12 cellular contexts compared by ENCODE assay signal in the genomic region with DNA sequence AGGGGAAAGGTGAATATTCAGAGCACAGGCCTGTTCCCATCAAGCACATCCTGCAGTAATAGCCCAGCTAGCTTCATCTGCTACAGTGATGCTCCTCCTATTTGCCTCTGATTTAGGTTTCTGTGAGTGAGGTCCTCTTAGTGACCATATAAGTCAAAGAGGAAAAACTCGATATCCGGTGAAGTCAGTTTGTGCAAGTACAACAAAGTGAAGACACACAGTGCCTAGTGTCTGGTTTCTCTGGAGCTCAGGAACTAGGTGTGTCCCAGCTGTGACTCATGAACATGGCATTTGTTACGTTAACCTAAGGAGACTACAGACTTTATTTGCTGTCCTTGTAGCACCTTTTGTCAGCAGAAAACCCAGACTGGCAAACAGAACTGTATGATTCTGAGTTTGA. TPM values are rescaled to one million over a fixed set of nuclear protein-coding genes. Genes with fewer than 3 reads are reported as not detected.
DNase-seq lines count a peak whose midpoint lies in the region; ATAC-seq, FAIRE-seq and TF ChIP-seq lines count a peak whose summit lies in the region.
"Had no signal": no experiment of that assay in that cellular context is flagged by ENCODE, and none has a peak within 500 bp of the region (broad histone marks: within the 10 kb centered on the region; RNA-seq: fewer than 3 reads in every experiment).

No MANE protein-coding gene starts in this region.

- intact Hi-C loops in esophagus squamous epithelium (cut with DNase I) = no loop called here

- H3K36me3 ChIP-seq in GM23338 (ENCODE audit: insufficient read depth) (no peaks in the 10 kb centered on the region), esophagus squamous epithelium (no peaks in the 10 kb centered on the region)
- H3K36me3 ChIP-seq: cardiac muscle cell had no signal

- peaks cover 4% of the 10 kb centered on the region for H3K27me3 Mint-ChIP-seq in GM23338 (ENCODE audit: insufficient read depth, low read depth, poor library complexity)

- H3K27me3 ChIP-seq in GM23338 (ENCODE audit: insufficient read depth) (no peaks in the 10 kb centered on the region), esophagus squamous epithelium (no peaks in the 10 kb centered on the region)
- H3K27me3 ChIP-seq: cardiac muscle cell had no signal

- TF ChIP-seq CTCF in GM23338 (conservative IDR thresholded peaks at IDR 0.05; ENCODE audit: low read depth in 2 of 2) (no peak), esophagus squamous epithelium (IDR thresholded peaks at IDR 0.05) (no peak)

- H3K4me3 ChIP-seq in GM23338 = no peak overlapping the region
- H3K4me3 ChIP-seq in esophagus squamous epithelium = no peak overlapping the region
- H3K4me3 ChIP-seq: cardiac muscle cell had no signal

- H3K4me2 ChIP-seq in GM23338 = peak overlapping the region; percentile 45; the same call in 1 of the 2 replicates

- TF ChIP-seq POLR2A in esophagus squamous epithelium (IDR thresholded peaks at IDR 0.05) = peak in 1 of 4 donors; percentile 18

- H3F3A ChIP-seq in GM23338 (replicated peaks; ENCODE audit: low read depth) = 0 out of 2 replicates have a peak, but pooled peaks cover 2% of the 10 kb centered on the region

- no peak overlapping the region for H3K4me3 Mint-ChIP-seq in GM23338

- no peak overlapping the region for H2AFZ ChIP-seq in GM23338

- DNase-seq in GM23338 (ENCODE audit: low spot score) (no peak), RCC 7860 (ENCODE audit: low spot score) (peak; percentile 99), esophagus squamous epithelium (lab: John Stamatoyannopoulos, UW) (no peak), renal cortical epithelial cell (ENCODE audit: low read depth) (peak; percentile 99), NCI-H2107 treated with DMSO at 0.1 percent for 48 hours (lab: John Stamatoyannopoulos, UW; ENCODE audit: unreplicated experiment) (no peak), dedifferentiated amniotic fluid mesenchymal stem cell (ENCODE audit: extremely low spot score) (no peak), NCI-H82 (lab: John Stamatoyannopoulos, UW) (no peak)
- DNase-seq: activated CD4-positive, alpha-beta T cell treated with anti-CD3 and anti-CD28 coated beads for 48 hours; stimulated activated CD4-positive, alpha-beta T cell treated with anti-CD3 and anti-CD28 coated beads, Interleukin-12 subunit alpha, Interleukin-12 subunit beta, amount 100 ng/mL, for 4 hours had no signal

- H3K9me2 ChIP-seq in GM23338 (ENCODE audit: insufficient read depth) = peaks cover 7% of the 10 kb centered on the region; the same call in 1 of the 2 replicates

- no peaks in the 10 kb centered on the region for H4K20me1 ChIP-seq in GM23338 (replicated peaks; ENCODE audit: insufficient read depth)

- H3K9me3 Mint-ChIP-seq in GM23338 = peaks cover 8% of the 10 kb centered on the region

- H3K36me3 Mint-ChIP-seq in GM23338 (ENCODE audit: low read depth) = peaks cover 9% of the 10 kb centered on the region; the same call in 2 of the 3 replicates

- no peaks in the 10 kb centered on the region for H3K9me3 ChIP-seq in esophagus squamous epithelium

- H3K4me1 Mint-ChIP-seq in GM23338 = peaks cover 34% of the 10 kb centered on the region

- H3K4me1 ChIP-seq in GM23338 (ENCODE audit: insufficient read depth) = peaks cover 41% of the 10 kb centered on the region
- peaks cover 3 to 39% (median 4%) of the 10 kb centered on the region in 3 donors for H3K4me1 ChIP-seq in esophagus squamous epithelium

- H3K79me2 ChIP-seq in GM23338 (replicated peaks; ENCODE audit: insufficient read depth) = no peaks in the 10 kb centered on the region

- ATAC-seq in GM23338 (no peak), GM18502 (IDR thresholded peaks at IDR 0.05; ENCODE audit: poor library complexity, unreplicated experiment) (no peak)

- peak; percentile 85 for FAIRE-seq in RCC 7860 (lab: Jason Lieb, UNC)
- FAIRE-seq: islet of Langerhans had no signal

- peak overlapping the region; percentile 73 for H3K27ac ChIP-seq in GM23338 (ENCODE audit: low read depth)
- H3K27ac ChIP-seq in esophagus squamous epithelium = peak overlapping the region; percentile 71 to 83 (median 77)
- H3K27ac ChIP-seq: cardiac muscle cell had no signal

- 23 to 43% methylated on average over 3 of the region's 3 CpGs for WGBS in esophagus squamous epithelium, 2 donors

- no peak overlapping the region for H3K27ac Mint-ChIP-seq in GM23338

TF ChIP-seq in GM23338, 12 proteins besides CTCF, POLR2A, EP300 and RAD21:
- TF ChIP-seq CREB1 (CRISPR knock-in tag; IDR thresholded peaks at IDR 0.05; ENCODE audit: low read depth) (no peak), EZH2 (IDR thresholded peaks at IDR 0.05; ENCODE audit: low read depth, unreplicated experiment) (no peak)
- TF ChIP-seq, protein P1, sequence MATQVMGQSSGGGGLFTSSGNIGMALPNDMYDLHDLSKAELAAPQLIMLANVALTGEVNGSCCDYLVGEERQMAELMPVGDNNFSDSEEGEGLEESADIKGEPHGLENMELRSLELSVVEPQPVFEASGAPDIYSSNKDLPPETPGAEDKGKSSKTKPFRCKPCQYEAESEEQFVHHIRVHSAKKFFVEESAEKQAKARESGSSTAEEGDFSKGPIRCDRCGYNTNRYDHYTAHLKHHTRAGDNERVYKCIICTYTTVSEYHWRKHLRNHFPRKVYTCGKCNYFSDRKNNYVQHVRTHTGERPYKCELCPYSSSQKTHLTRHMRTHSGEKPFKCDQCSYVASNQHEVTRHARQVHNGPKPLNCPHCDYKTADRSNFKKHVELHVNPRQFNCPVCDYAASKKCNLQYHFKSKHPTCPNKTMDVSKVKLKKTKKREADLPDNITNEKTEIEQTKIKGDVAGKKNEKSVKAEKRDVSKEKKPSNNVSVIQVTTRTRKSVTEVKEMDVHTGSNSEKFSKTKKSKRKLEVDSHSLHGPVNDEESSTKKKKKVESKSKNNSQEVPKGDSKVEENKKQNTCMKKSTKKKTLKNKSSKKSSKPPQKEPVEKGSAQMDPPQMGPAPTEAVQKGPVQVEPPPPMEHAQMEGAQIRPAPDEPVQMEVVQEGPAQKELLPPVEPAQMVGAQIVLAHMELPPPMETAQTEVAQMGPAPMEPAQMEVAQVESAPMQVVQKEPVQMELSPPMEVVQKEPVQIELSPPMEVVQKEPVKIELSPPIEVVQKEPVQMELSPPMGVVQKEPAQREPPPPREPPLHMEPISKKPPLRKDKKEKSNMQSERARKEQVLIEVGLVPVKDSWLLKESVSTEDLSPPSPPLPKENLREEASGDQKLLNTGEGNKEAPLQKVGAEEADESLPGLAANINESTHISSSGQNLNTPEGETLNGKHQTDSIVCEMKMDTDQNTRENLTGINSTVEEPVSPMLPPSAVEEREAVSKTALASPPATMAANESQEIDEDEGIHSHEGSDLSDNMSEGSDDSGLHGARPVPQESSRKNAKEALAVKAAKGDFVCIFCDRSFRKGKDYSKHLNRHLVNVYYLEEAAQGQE (IDR thresholded peaks at IDR 0.05; ENCODE audit: unreplicated experiment) = no peak

RNA-seq across cellular contexts. Expression of a gene that starts 33.9 kb away (rescaled TPM):
- total RNA-seq in GM23338 (2014; rRNA removed; shearing (Covaris generic)) = 0.58 and 0.80 TPM in 2 replicates
- polyA plus RNA-seq in GM23338 (2016; fragmentation: Nextera tagmentation; extraction: Ambion mirVana) = 1.1 and 1.2 TPM in 2 replicates
- total RNA-seq in esophagus squamous epithelium (10 to 100 TPM in 1 of 4 donors, 1 to 10 TPM in 3; 3.0 to 11.8 (median 5.9) TPM), renal cortical epithelial cell (77.8 and 82.5 TPM in 2 replicates)

Comparison
In these comparisons a context has a peak if more than half of its experiments do, and no peak if none do; other contexts are left out.
1. DNase-seq: peak in RCC 7860 (single experiment) and renal cortical epithelial cell (single experiment); none in GM23338 (single experiment), esophagus squamous epithelium (single experiment), NCI-H2107 treated with DMSO at 0.1 percent for 48 hours (single experiment), dedifferentiated amniotic fluid mesenchymal stem cell (single experiment) and NCI-H82 (single experiment).